10 cellular contexts compared by ENCODE assay signal in genomic region chr19:32464279-32464678, GRCh38. TPM values are rescaled to one million over a fixed set of nuclear protein-coding genes. Genes with fewer than 3 reads are reported as not detected.
DNase-seq lines count a peak whose midpoint lies in the region; TF ChIP-seq lines count a peak whose summit lies in the region.
"Had no signal": no experiment of that assay in that cellular context is flagged by ENCODE, and none has a peak within 500 bp of the region (broad histone marks: within the 10 kb centered on the region; RNA-seq: fewer than 3 reads in every experiment).

No MANE protein-coding gene starts in this region.

- H3K4me1 Mint-ChIP-seq in activated naive CD8-positive, alpha-beta T cell treated with anti-CD3 and anti-CD28 coated beads for 36 hours, result no peaks in the 10 kb centered on the region

- no peak for TF ChIP-seq POLR2A in tibial nerve (IDR thresholded peaks at IDR 0.05)

- H3K27me3 Mint-ChIP-seq in activated naive CD8-positive, alpha-beta T cell treated with anti-CD3 and anti-CD28 coated beads for 36 hours, result no peaks in the 10 kb centered on the region
- H3K27me3 Mint-ChIP-seq: CD8-positive, alpha-beta memory T cell had no signal

- no peak overlapping the region for H3K27ac ChIP-seq in osteoblast (ENCODE audit: low read depth, low read length)
- H3K27ac ChIP-seq in tibial nerve, result no peak overlapping the region
- H3K27ac ChIP-seq: esophagus muscularis mucosa had no signal

- H3K27ac Mint-ChIP-seq in activated naive CD8-positive, alpha-beta T cell treated with anti-CD3 and anti-CD28 coated beads for 36 hours, result no peak overlapping the region
- H3K27ac Mint-ChIP-seq: CD8-positive, alpha-beta memory T cell had no signal

- no peaks in the 10 kb centered on the region for H3K27me3 ChIP-seq in osteoblast (ENCODE audit: insufficient read depth, low read length)
- H3K27me3 ChIP-seq in tibial nerve, result no peaks in the 10 kb centered on the region
- H3K27me3 ChIP-seq: esophagus muscularis mucosa had no signal

- WGBS in tibial nerve, 2 donors, result 73 to 79% methylated on average over 2 of the region's 2 CpGs

- H3K4me3 Mint-ChIP-seq in activated naive CD8-positive, alpha-beta T cell treated with anti-CD3 and anti-CD28 coated beads for 36 hours, result no peak overlapping the region
- H3K4me3 Mint-ChIP-seq: CD8-positive, alpha-beta memory T cell had no signal

- no peak for TF ChIP-seq EP300 in tibial nerve (IDR thresholded peaks at IDR 0.05)

- H2AFZ ChIP-seq in osteoblast (ENCODE audit: low read length), result no peak overlapping the region

- H3K4me3 ChIP-seq in astrocyte of the spinal cord (ENCODE audit: low read depth, low read length) (no peak overlapping the region), osteoblast (ENCODE audit: insufficient read depth, low read length) (no peak overlapping the region), tibial nerve (no peak overlapping the region)
- H3K4me3 ChIP-seq: esophagus muscularis mucosa had no signal

- H3K4me2 ChIP-seq in osteoblast (ENCODE audit: insufficient read depth, low read length), result no peak overlapping the region

- peak; percentile 40 for TF ChIP-seq CTCF in astrocyte of the spinal cord (IDR thresholded peaks at IDR 0.05; ENCODE audit: low read depth, low read length)
- peak; percentile 49 for TF ChIP-seq CTCF in osteoblast (IDR thresholded peaks at IDR 0.05; ENCODE audit: extremely low read depth, low read depth, low read length)
- TF ChIP-seq CTCF in tibial nerve (IDR thresholded peaks at IDR 0.05), result peak in 2 of 5 experiments; percentile 10 to 13

- no peaks in the 10 kb centered on the region for H3K9me3 ChIP-seq in osteoblast (ENCODE audit: low read depth, low read length)
- no peaks in the 10 kb centered on the region for H3K9me3 ChIP-seq in tibial nerve
- H3K9me3 ChIP-seq: esophagus muscularis mucosa had no signal

- in situ Hi-C loops in astrocyte of the spinal cord (cut with HindIII; ENCODE audit: low sequenced_read_pairs), result no loop called here

- no peaks in the 10 kb centered on the region for H3K36me3 Mint-ChIP-seq in activated naive CD8-positive, alpha-beta T cell treated with anti-CD3 and anti-CD28 coated beads for 36 hours

- no peaks in the 10 kb centered on the region for H3K9me3 Mint-ChIP-seq in activated naive CD8-positive, alpha-beta T cell treated with anti-CD3 and anti-CD28 coated beads for 36 hours
- H3K9me3 Mint-ChIP-seq: CD8-positive, alpha-beta memory T cell had no signal

- DNase-seq in NCI-H146 (lab: John Stamatoyannopoulos, UW) (peak; percentile 11), NCI-H146 treated with DMSO at 0.1 percent for 48 hours (lab: John Stamatoyannopoulos, UW; ENCODE audit: unreplicated experiment) (no peak), NCI-H1694 (lab: John Stamatoyannopoulos, UW) (peak; percentile 35), astrocyte of the spinal cord (ENCODE audit: low read depth, low spot score) (peak; percentile 23), osteoblast (ENCODE audit: insufficient read length, low spot score, missing footprints) (no peak), tibial nerve (ENCODE audit: low spot score in 2 of 2) (no peak), kidney glomerular epithelial cell (lab: John Stamatoyannopoulos, UW) (no peak)
- DNase-seq in activated naive CD8-positive, alpha-beta T cell treated with anti-CD3 and anti-CD28 coated beads for 36 hours, result no peak
- DNase-seq: CD8-positive, alpha-beta memory T cell had no signal

- H3K36me3 ChIP-seq in osteoblast (ENCODE audit: insufficient read depth, low read length) (peaks cover 14% of the 10 kb centered on the region), tibial nerve (peaks cover 0 to 19% (median 0%) of the 10 kb centered on the region in 3 donors)

- H3K79me2 ChIP-seq in osteoblast (ENCODE audit: insufficient read depth, low read length), result no peaks in the 10 kb centered on the region

- H4K20me1 ChIP-seq in osteoblast (ENCODE audit: insufficient read depth, low read length), result no peaks in the 10 kb centered on the region

- H3K4me1 ChIP-seq in osteoblast (ENCODE audit: insufficient read depth, low read length) (no peaks in the 10 kb centered on the region), tibial nerve (no peaks in the 10 kb centered on the region)
- H3K4me1 ChIP-seq: esophagus muscularis mucosa had no signal

RNA-seq across cellular contexts. Expression of gene DPY19L3, which starts 58.7 kb away (rescaled TPM):
- total RNA-seq in osteoblast (30.0 and 31.8 TPM in 2 replicates), tibial nerve (10 to 100 TPM; 19.4 to 95.7 (median 39.6) TPM)
- total RNA-seq in activated naive CD8-positive, alpha-beta T cell treated with anti-CD3 and anti-CD28 coated beads for 36 hours, result 10 to 100 TPM; 16.4 to 18.0 TPM

Comparison
In these comparisons a context has a peak if more than half of its experiments do, and no peak if none do; other contexts are left out.
1. DNase-seq: peak in NCI-H146 (single experiment), NCI-H1694 (single experiment) and astrocyte of the spinal cord (single experiment); none in NCI-H146 treated with DMSO at 0.1 percent for 48 hours (single experiment), osteoblast (single experiment), activated naive CD8-positive, alpha-beta T cell treated with anti-CD3 and anti-CD28 coated beads for 36 hours (single experiment), tibial nerve (0 of 2) and kidney glomerular epithelial cell (single experiment).